In the genomic region with DNA sequence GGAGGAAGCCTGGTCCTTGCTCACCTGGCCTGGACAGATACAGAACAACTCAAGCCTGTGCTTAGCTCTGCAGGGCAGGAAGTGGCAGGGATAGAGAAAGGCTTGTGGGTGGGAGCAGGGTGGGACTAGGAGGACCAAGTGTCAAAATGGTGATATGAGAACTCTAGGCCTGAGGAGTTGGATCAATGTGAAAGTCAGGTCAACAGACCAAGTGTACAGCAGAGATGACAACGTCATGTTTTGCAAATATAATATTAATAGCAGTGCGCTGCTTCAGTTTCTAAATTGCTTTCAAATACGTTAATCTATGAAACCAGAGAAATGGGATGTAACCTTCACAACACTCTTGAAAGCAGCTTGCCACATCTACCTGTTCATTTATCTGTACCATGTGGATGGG, we compare ENCODE assay signal across 13 cellular contexts.
A peak's percentile ranks its signal among the peaks of the same experiment; 100 is the strongest.
DNase-seq lines count a peak whose midpoint lies in the region; ATAC-seq, FAIRE-seq and TF ChIP-seq lines count a peak whose summit lies in the region.
"Had no signal": no experiment of that assay in that cellular context is flagged by ENCODE, and none has a peak within 500 bp of the region (broad histone marks: within the 10 kb centered on the region; RNA-seq: fewer than 3 reads in every experiment).

No MANE protein-coding gene starts in this region.

- FAIRE-seq in GM18507 (lab: Jason Lieb, UNC) = peak; percentile 51
- FAIRE-seq: D721Med had no signal

- no peaks in the 10 kb centered on the region for H3K27me3 ChIP-seq in uterus

- H3K27ac ChIP-seq in uterus = no peak overlapping the region

- H3K27me3 Mint-ChIP-seq in effector memory CD8-positive, alpha-beta T cell = no peaks in the 10 kb centered on the region
- H3K27me3 Mint-ChIP-seq: naive B cell; stimulated activated naive CD8-positive, alpha-beta T cell treated with anti-CD3 and anti-CD28 coated beads, Interleukin-15, amount 100 ng/mL, for 72 hours had no signal

- H3K4me3 ChIP-seq in uterus = no peak overlapping the region

- H3K27ac Mint-ChIP-seq in effector memory CD8-positive, alpha-beta T cell = peak overlapping the region; percentile 79 to 89

- no peaks in the 10 kb centered on the region for H3K36me3 ChIP-seq in uterus

- peaks cover 21% of the 10 kb centered on the region for H3K36me3 Mint-ChIP-seq in effector memory CD8-positive, alpha-beta T cell (ENCODE audit: insufficient read depth)

- H3K4me1 ChIP-seq in uterus = no peaks in the 10 kb centered on the region

- ATAC-seq in GM21367 (IDR thresholded peaks at IDR 0.05; ENCODE audit: unreplicated experiment) = peak; percentile 70
- peak; percentile 47 for ATAC-seq in HG03103 (IDR thresholded peaks at IDR 0.05; ENCODE audit: low read depth, unreplicated experiment)
- ATAC-seq in effector memory CD8-positive, alpha-beta T cell (replicated peaks) = no peak
- no peak for ATAC-seq in esophagus mucosa
- ATAC-seq: stimulated activated naive CD8-positive, alpha-beta T cell treated with anti-CD3 and anti-CD28 coated beads, Interleukin-15, amount 100 ng/mL, for 72 hours had no signal

- H3K9me3 Mint-ChIP-seq in effector memory CD8-positive, alpha-beta T cell = no peaks in the 10 kb centered on the region
- H3K9me3 Mint-ChIP-seq: stimulated activated naive CD8-positive, alpha-beta T cell treated with anti-CD3 and anti-CD28 coated beads, Interleukin-15, amount 100 ng/mL, for 72 hours had no signal

- peak overlapping the region; percentile 36 to 57 for H3K4me3 Mint-ChIP-seq in effector memory CD8-positive, alpha-beta T cell
- H3K4me3 Mint-ChIP-seq: stimulated activated naive CD8-positive, alpha-beta T cell treated with anti-CD3 and anti-CD28 coated beads, Interleukin-15, amount 100 ng/mL, for 72 hours had no signal

- intact Hi-C loops in uterus (cut with DNase I; ENCODE audit: low total_unique reads) = no loop called here

- no peaks in the 10 kb centered on the region for H3K9me3 ChIP-seq in uterus

- DNase-seq in GM18507 (ENCODE audit: extremely low spot score, insufficient read length, low read depth) (no peak), uterus (no peak), NCI-H446 (lab: John Stamatoyannopoulos, UW) (no peak), cerebellar nuclear complex (lab: John Stamatoyannopoulos, UW) (no peak)
- DNase-seq in effector memory CD8-positive, alpha-beta T cell = no peak
- DNase-seq: activated CD4-positive, alpha-beta T cell treated with anti-CD3 and anti-CD28 coated beads for 1 hour; amygdala; stimulated activated naive CD8-positive, alpha-beta T cell treated with anti-CD3 and anti-CD28 coated beads, Interleukin-15, amount 100 ng/mL, for 72 hours had no signal

- TF ChIP-seq POLR2A in uterus (IDR thresholded peaks at IDR 0.05) = no peak

- H3K4me1 Mint-ChIP-seq in effector memory CD8-positive, alpha-beta T cell (ENCODE audit: low read depth in 2 of 2) = peaks cover 46 to 73% of the 10 kb centered on the region in 2 donors

- no peak for TF ChIP-seq CTCF in uterus (IDR thresholded peaks at IDR 0.05)

Comparison
In these comparisons a context has a peak if more than half of its experiments do, and no peak if none do; other contexts are left out.
1. ATAC-seq: peak in GM21367 (single experiment) and HG03103 (single experiment); none in effector memory CD8-positive, alpha-beta T cell (single experiment) and esophagus mucosa (single experiment).